Comparison of ENCODE assay signal across 22 cellular contexts in the genomic region with DNA sequence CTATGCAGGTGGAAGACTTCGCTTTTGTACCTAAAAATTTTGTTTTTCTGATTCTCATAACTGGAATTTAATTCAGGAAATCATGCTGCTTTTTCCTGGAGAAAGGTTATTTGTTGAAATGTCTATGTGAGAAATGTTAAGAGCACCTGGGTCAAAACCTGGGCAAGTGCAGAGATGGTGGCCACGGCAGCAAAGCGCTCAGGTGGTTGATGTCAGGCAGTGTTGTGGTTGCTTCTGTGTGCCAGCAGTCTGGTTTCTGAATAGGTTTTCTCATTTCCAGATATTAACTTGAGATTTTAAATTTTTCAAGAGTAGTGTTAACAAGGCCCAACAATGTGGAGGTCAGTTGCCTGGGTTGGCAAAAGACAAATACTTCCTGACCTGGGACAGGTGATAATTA.
A peak's percentile ranks its signal among the peaks of the same experiment; 100 is the strongest.
DNase-seq lines count a peak whose midpoint lies in the region; ATAC-seq and TF ChIP-seq lines count a peak whose summit lies in the region.
"Had no signal": no experiment of that assay in that cellular context is flagged by ENCODE, and none has a peak within 500 bp of the region (broad histone marks: within the 10 kb centered on the region; RNA-seq: fewer than 3 reads in every experiment).

No MANE protein-coding gene starts in this region.

- TF ChIP-seq CTCF in natural killer cell (IDR thresholded peaks at IDR 0.05) (no peak), dorsolateral prefrontal cortex (IDR thresholded peaks at IDR 0.05 in 54 of 56, conservative IDR thresholded peaks at IDR 0.05 in 2 of 56; ENCODE audit: low read depth in 1 of 56, partially characterized antibody in 56 of 56) (no peak), psoas muscle (IDR thresholded peaks at IDR 0.05) (no peak)

- peaks cover 0 to 5% of the 10 kb centered on the region in 2 donors for H3K36me3 ChIP-seq in psoas muscle (ENCODE audit: insufficient read depth in 1 of 2, low read depth in 1 of 2)
- H3K36me3 ChIP-seq: prostate gland had no signal

- ATAC-seq in natural killer cell = no peak
- ATAC-seq in natural killer cell treated with Interleukin-12 subunit alpha and Interleukin-12 subunit beta and Interleukin-15 and Interleukin-18, amount 100 ng/mL, for 72 hours = no peak
- ATAC-seq in psoas muscle = no peak
- no peak for ATAC-seq in GM18520 (IDR thresholded peaks at IDR 0.05; ENCODE audit: unreplicated experiment)
- no peak for ATAC-seq in GM21528 (IDR thresholded peaks at IDR 0.05; ENCODE audit: low FRiP score, unreplicated experiment)

- 66 to 85% (median 75%) methylated on average over 3 of the region's 3 CpGs for WGBS in psoas muscle, 3 donors

- peak overlapping the region; percentile 68 to 82 for H3K27ac Mint-ChIP-seq in natural killer cell
- H3K27ac Mint-ChIP-seq in natural killer cell treated with Interleukin-12 subunit alpha and Interleukin-12 subunit beta and Interleukin-15 and Interleukin-18, amount 100 ng/mL, for 72 hours = no peak overlapping the region
- H3K27ac Mint-ChIP-seq: activated naive CD8-positive, alpha-beta T cell; activated T-helper 2 cell treated with anti-CD3 and anti-CD28 coated beads, Interferon-gamma antibody, Interleukin-2, Interleukin-4, amounts not matched to agents 10 μg/mL and 5 μg/mL and 100 μg/mL, durations not matched to agents 14 hours and 24 hours and 36 hours; stimulated activated naive CD8-positive, alpha-beta T cell treated with anti-CD3 and anti-CD28 coated beads, Interleukin-15, Interleukin-2, amounts not matched to agents 100 ng/mL and 50 ng/mL, for 24 hours had no signal

- DNase-seq in natural killer cell (no peak), dorsolateral prefrontal cortex (no peak), psoas muscle (no peak), NCI-H2107 (lab: John Stamatoyannopoulos, UW) (no peak), hepatic stellate cell (ENCODE audit: low spot score) (no peak)
- DNase-seq in natural killer cell treated with Interleukin-12 subunit alpha and Interleukin-12 subunit beta and Interleukin-15 and Interleukin-18, amount 100 ng/mL, for 72 hours (ENCODE audit: low spot score) = no peak
- DNase-seq: Calu3; esophagus squamous epithelium; HFFc6; NCI-H1694 treated with DMSO at 0.1 percent for 48 hours; NCI-H2227 treated with DMSO at 0.1 percent for 48 hours; NCI-H82; SIG-M5; small intestine; stimulated activated CD4-positive, alpha-beta T cell treated with anti-CD3 and anti-CD28 coated beads, Interleukin-2, amount 100 ng/mL, for 48 hours; trophoblast cell had no signal

- H3K27ac ChIP-seq in dorsolateral prefrontal cortex (peak overlapping the region in 53 of 59 donors; percentile 4 to 97 (median 87)), psoas muscle (peak overlapping the region; percentile 64)
- H3K27ac ChIP-seq: prostate gland had no signal

- H3K4me1 Mint-ChIP-seq in natural killer cell = peaks cover 40 to 41% of the 10 kb centered on the region in 2 donors
- peaks cover 23 to 38% of the 10 kb centered on the region in 2 donors for H3K4me1 Mint-ChIP-seq in natural killer cell treated with Interleukin-12 subunit alpha and Interleukin-12 subunit beta and Interleukin-15 and Interleukin-18, amount 100 ng/mL, for 72 hours (ENCODE audit: low read depth in 2 of 2)

- H3K9me3 ChIP-seq in psoas muscle = no peaks in the 10 kb centered on the region
- H3K9me3 ChIP-seq: esophagus squamous epithelium, prostate gland had no signal

- no peaks in the 10 kb centered on the region for H3K9me3 Mint-ChIP-seq in natural killer cell
- H3K9me3 Mint-ChIP-seq in natural killer cell treated with Interleukin-12 subunit alpha and Interleukin-12 subunit beta and Interleukin-15 and Interleukin-18, amount 100 ng/mL, for 72 hours = no peaks in the 10 kb centered on the region
- H3K9me3 Mint-ChIP-seq: activated T-helper 2 cell treated with anti-CD3 and anti-CD28 coated beads, Interferon-gamma antibody, Interleukin-2, Interleukin-4, amounts not matched to agents 10 μg/mL and 5 μg/mL and 100 μg/mL, durations not matched to agents 14 hours and 24 hours and 36 hours; HFFc6; stimulated activated naive CD8-positive, alpha-beta T cell treated with anti-CD3 and anti-CD28 coated beads, Interleukin-15, Interleukin-2, amounts not matched to agents 100 ng/mL and 50 ng/mL, for 24 hours had no signal

- H3K4me3 Mint-ChIP-seq in natural killer cell = no peak overlapping the region
- no peak overlapping the region for H3K4me3 Mint-ChIP-seq in natural killer cell treated with Interleukin-12 subunit alpha and Interleukin-12 subunit beta and Interleukin-15 and Interleukin-18, amount 100 ng/mL, for 72 hours
- H3K4me3 Mint-ChIP-seq: activated naive CD8-positive, alpha-beta T cell; stimulated activated naive CD8-positive, alpha-beta T cell treated with anti-CD3 and anti-CD28 coated beads, Interleukin-15, Interleukin-2, amounts not matched to agents 100 ng/mL and 50 ng/mL, for 24 hours had no signal

- H3K27me3 Mint-ChIP-seq in natural killer cell (ENCODE audit: low read depth in 2 of 2) = no peaks in the 10 kb centered on the region
- no peaks in the 10 kb centered on the region for H3K27me3 Mint-ChIP-seq in natural killer cell treated with Interleukin-12 subunit alpha and Interleukin-12 subunit beta and Interleukin-15 and Interleukin-18, amount 100 ng/mL, for 72 hours
- H3K27me3 Mint-ChIP-seq: activated naive CD8-positive, alpha-beta T cell; stimulated activated naive CD8-positive, alpha-beta T cell treated with anti-CD3 and anti-CD28 coated beads, Interleukin-15, Interleukin-2, amounts not matched to agents 100 ng/mL and 50 ng/mL, for 24 hours had no signal

- intact Hi-C loops in natural killer cell (cut with micrococcal nuclease) = no loop called here
- intact Hi-C loops in dorsolateral prefrontal cortex (cut with DNase I) = no loop called here
- intact Hi-C loops in psoas muscle (cut with DNase I) = no loop called here

- H3K4me1 ChIP-seq in psoas muscle = peaks cover 47% of the 10 kb centered on the region
- H3K4me1 ChIP-seq: prostate gland had no signal

- H3K36me3 Mint-ChIP-seq in natural killer cell = no peaks in the 10 kb centered on the region
- H3K36me3 Mint-ChIP-seq in natural killer cell treated with Interleukin-12 subunit alpha and Interleukin-12 subunit beta and Interleukin-15 and Interleukin-18, amount 100 ng/mL, for 72 hours = no peaks in the 10 kb centered on the region

- H3K4me3 ChIP-seq in dorsolateral prefrontal cortex = peak overlapping the region in 56 of 59 donors; percentile 38 to 78 (median 61)
- no peak overlapping the region for H3K4me3 ChIP-seq in psoas muscle
- H3K4me3 ChIP-seq: esophagus squamous epithelium, prostate gland had no signal

- no peaks in the 10 kb centered on the region for H3K27me3 ChIP-seq in dorsolateral prefrontal cortex
- no peaks in the 10 kb centered on the region for H3K27me3 ChIP-seq in psoas muscle (ENCODE audit: insufficient read depth in 3 of 3, low read length in 2 of 3)
- H3K27me3 ChIP-seq: esophagus squamous epithelium had no signal

Comparison
In these comparisons a context has a peak if more than half of its experiments do, and no peak if none do; other contexts are left out.
1. H3K27ac Mint-ChIP-seq: peak in natural killer cell (2 of 2); none in natural killer cell treated with Interleukin-12 subunit alpha and Interleukin-12 subunit beta and Interleukin-15 and Interleukin-18, amount 100 ng/mL, for 72 hours (0 of 2).